8 cellular contexts compared by ENCODE assay signal in genomic region chr14:25400607-25401206, GRCh38.
DNase-seq lines count a peak whose midpoint lies in the region; ATAC-seq, FAIRE-seq and TF ChIP-seq lines count a peak whose summit lies in the region.

No MANE protein-coding gene starts in this region.

- H3K9me3 ChIP-seq in SK-N-MC (ENCODE audit: low read depth, low read length) (no peaks in the 10 kb centered on the region), MG63 (no peaks in the 10 kb centered on the region)

- FAIRE-seq in GM19239 (lab: Jason Lieb, UNC), result no peak

- H3K27ac ChIP-seq in SK-N-MC, result no peak overlapping the region

- no peaks in the 10 kb centered on the region for H3K27me3 Mint-ChIP-seq in endothelial cell (ENCODE audit: unreplicated experiment)
- peaks cover 5% of the 10 kb centered on the region for H3K27me3 Mint-ChIP-seq in nephron (ENCODE audit: low read depth)

- H3K4me3 ChIP-seq in SK-N-MC (no peak overlapping the region), MG63 (no peak overlapping the region)

- peak; percentile 81 for ATAC-seq in GM21723 (IDR thresholded peaks at IDR 0.05; ENCODE audit: unreplicated experiment)

- no peak overlapping the region for H3K9ac ChIP-seq in SK-N-MC (ENCODE audit: insufficient read length)

- no peaks in the 10 kb centered on the region for H3K36me3 Mint-ChIP-seq in endothelial cell (ENCODE audit: low read depth, unreplicated experiment)
- H3K36me3 Mint-ChIP-seq in nephron (ENCODE audit: low read depth), result no peaks in the 10 kb centered on the region

- DNase-seq in DMS53 (lab: John Stamatoyannopoulos, UW) (peak; percentile 65), NCI-H1092 (lab: John Stamatoyannopoulos, UW) (peak; percentile 47), SK-N-MC (ENCODE audit: low read depth, low spot score) (peak; percentile 37), endothelial cell (ENCODE audit: low spot score) (peak; percentile 57), GM19239 (ENCODE audit: insufficient read length, low spot score) (no peak), MG63 (no peak)

- TF ChIP-seq CTCF in endothelial cell (IDR thresholded peaks at IDR 0.05; ENCODE audit: unreplicated experiment) (peak; percentile 80), nephron (IDR thresholded peaks at IDR 0.05; ENCODE audit: unreplicated experiment in 3 of 3) (peak; percentile 69 to 76 (median 69))

- H3K27ac Mint-ChIP-seq in endothelial cell (ENCODE audit: unreplicated experiment) (no peak overlapping the region), nephron (no peak overlapping the region)

- H3K4me3 Mint-ChIP-seq in endothelial cell (ENCODE audit: unreplicated experiment) (no peak overlapping the region), nephron (no peak overlapping the region)

- peaks cover under 1% of the 10 kb centered on the region for H3K4me1 Mint-ChIP-seq in endothelial cell (ENCODE audit: unreplicated experiment)
- no peaks in the 10 kb centered on the region for H3K4me1 Mint-ChIP-seq in nephron

- H3K27me3 ChIP-seq in MG63, result no peaks in the 10 kb centered on the region

- H3K9me3 Mint-ChIP-seq in endothelial cell (ENCODE audit: unreplicated experiment) (no peaks in the 10 kb centered on the region), nephron (no peaks in the 10 kb centered on the region)

- H3K36me3 ChIP-seq in SK-N-MC (ENCODE audit: insufficient read depth, low read length) (no peaks in the 10 kb centered on the region), MG63 (no peaks in the 10 kb centered on the region)

Comparison
In these comparisons a context has a peak if more than half of its experiments do, and no peak if none do; other contexts are left out.
1. DNase-seq: peak in DMS53 (single experiment), NCI-H1092 (single experiment), SK-N-MC (single experiment) and endothelial cell (single experiment); none in GM19239 (single experiment) and MG63 (single experiment).